1 cellular context compared by ENCODE assay signal in the genomic region with DNA sequence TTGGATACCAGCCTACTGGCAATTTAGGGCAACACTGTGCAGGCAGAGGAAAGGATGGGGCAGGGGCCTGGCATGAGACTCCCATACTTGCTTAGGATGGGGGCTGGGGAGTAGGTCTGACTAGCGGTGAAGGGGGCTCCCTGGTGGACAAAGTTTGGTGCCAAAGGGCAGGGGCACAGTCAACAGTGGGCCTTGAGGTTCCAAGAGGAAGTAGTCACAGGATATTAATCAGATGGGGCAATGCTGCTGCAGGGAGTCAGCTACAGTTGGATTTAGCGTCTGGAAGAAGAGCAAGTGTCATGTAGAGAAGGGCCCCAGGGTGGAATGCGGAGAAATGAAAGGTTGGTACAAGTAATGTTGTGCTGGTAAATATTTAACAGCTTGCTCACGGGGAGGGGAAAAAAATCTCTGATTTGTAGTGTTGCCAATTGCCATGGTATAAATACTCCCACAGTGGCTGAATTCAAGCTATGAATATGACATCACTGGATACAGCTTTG.
TF ChIP-seq lines count a peak whose summit lies in the region.

No MANE protein-coding gene starts in this region.

TF ChIP-seq in HepG2, 621 proteins besides CTCF, POLR2A, EP300 and RAD21 (continued from another document):
- TF ChIP-seq, protein P1, sequence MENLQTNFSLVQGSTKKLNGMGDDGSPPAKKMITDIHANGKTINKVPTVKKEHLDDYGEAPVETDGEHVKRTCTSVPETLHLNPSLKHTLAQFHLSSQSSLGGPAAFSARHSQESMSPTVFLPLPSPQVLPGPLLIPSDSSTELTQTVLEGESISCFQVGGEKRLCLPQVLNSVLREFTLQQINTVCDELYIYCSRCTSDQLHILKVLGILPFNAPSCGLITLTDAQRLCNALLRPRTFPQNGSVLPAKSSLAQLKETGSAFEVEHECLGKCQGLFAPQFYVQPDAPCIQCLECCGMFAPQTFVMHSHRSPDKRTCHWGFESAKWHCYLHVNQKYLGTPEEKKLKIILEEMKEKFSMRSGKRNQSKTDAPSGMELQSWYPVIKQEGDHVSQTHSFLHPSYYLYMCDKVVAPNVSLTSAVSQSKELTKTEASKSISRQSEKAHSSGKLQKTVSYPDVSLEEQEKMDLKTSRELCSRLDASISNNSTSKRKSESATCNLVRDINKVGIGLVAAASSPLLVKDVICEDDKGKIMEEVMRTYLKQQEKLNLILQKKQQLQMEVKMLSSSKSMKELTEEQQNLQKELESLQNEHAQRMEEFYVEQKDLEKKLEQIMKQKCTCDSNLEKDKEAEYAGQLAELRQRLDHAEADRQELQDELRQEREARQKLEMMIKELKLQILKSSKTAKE (CRISPR knock-in tag; IDR thresholded peaks at IDR 0.05; ENCODE audit: borderline replicate concordance), result no peak
- no peak for TF ChIP-seq ZFX (CRISPR knock-in tag; IDR thresholded peaks at IDR 0.05; ENCODE audit: low read depth)
TF ChIP-seq in HepG2: peak in this region for 0.
